Comparison of ENCODE assay signal across 27 cellular contexts in the genomic region with DNA sequence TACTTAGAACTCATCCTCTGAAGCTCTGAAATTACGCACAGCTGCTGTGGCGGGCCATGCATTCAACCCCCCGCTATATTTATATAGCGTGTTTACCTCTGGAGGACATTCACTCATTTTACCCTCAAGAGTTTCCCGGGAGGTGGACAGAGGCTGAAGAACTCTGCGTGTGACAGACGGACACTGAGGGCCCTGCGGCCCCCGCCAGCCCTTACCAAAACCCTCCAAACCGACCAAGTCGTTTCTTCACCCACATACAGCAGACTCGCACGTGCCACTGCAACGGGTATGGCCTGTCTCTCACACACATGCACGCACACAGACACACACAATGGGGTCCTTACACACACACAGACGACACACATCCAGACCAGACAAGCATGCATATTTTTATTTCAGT.
"Had no signal": no experiment of that assay in that cellular context is flagged by ENCODE, and none has a peak within 500 bp of the region (broad histone marks: within the 10 kb centered on the region; RNA-seq: fewer than 3 reads in every experiment).

No MANE protein-coding gene starts in this region.

- H3K9me3 ChIP-seq: esophagus squamous epithelium, left lung, ovary, psoas muscle, right lobe of liver, testis, tibial artery, upper lobe of left lung had no signal

- DNase-seq: cortex of kidney; effector memory CD8-positive, alpha-beta T cell; erythroblast; esophagus squamous epithelium; foreskin melanocyte; head of caudate nucleus; left cardiac atrium; mesendoderm; natural killer cell; occipital lobe; ovary; posterior cingulate gyrus; psoas muscle; right lobe of liver; stimulated activated CD4-positive, alpha-beta T cell treated with anti-CD3 and anti-CD28 coated beads, Interleukin-12 subunit alpha, Interleukin-12 subunit beta, amount 100 ng/mL, for 4 hours; stimulated activated CD4-positive, alpha-beta T cell treated with anti-CD3 and anti-CD28 coated beads, Interleukin-1b, Interleukin-23, amount 100 ng/mL, for 48 hours; stimulated activated CD4-positive, alpha-beta T cell treated with anti-CD3 and anti-CD28 coated beads, Interleukin-4, amount 100 ng/mL, for 1 hour; stimulated activated naive CD4-positive, alpha-beta T cell treated with Interleukin-2 at 50 U/mL for 16 hours; substantia nigra; testis; tibial artery; upper lobe of left lung had no signal

- ATAC-seq: effector memory CD8-positive, alpha-beta T cell; left cardiac atrium; natural killer cell; psoas muscle; stimulated activated effector memory CD8-positive, alpha-beta T cell treated with anti-CD3 and anti-CD28 coated beads, Interleukin-12 subunit alpha, Interleukin-12 subunit beta, amount 100 ng/mL, for 72 hours had no signal

- H3K4me3 ChIP-seq: esophagus squamous epithelium, left lung, ovary, psoas muscle, right lobe of liver, smooth muscle cell, testis, tibial artery, upper lobe of left lung had no signal

- H3K27ac ChIP-seq: left lung, ovary, psoas muscle, right lobe of liver, testis, tibial artery, upper lobe of left lung had no signal

- H3K27me3 ChIP-seq: ovary, testis, upper lobe of left lung had no signal

- FAIRE-seq: endometrium, urothelium cell line had no signal

- H3K36me3 ChIP-seq: esophagus squamous epithelium, left lung, ovary, right lobe of liver, tibial artery, upper lobe of left lung had no signal

- H3K4me1 ChIP-seq: psoas muscle, right lobe of liver, testis had no signal
